Comparison of ENCODE assay signal across 12 cellular contexts in genomic region chr13:74246398-74246975, GRCh38.
DNase-seq lines count a peak whose midpoint lies in the region; ATAC-seq and TF ChIP-seq lines count a peak whose summit lies in the region.
"Had no signal": no experiment of that assay in that cellular context is flagged by ENCODE, and none has a peak within 500 bp of the region (broad histone marks: within the 10 kb centered on the region; RNA-seq: fewer than 3 reads in every experiment).

No MANE protein-coding gene starts in this region.

- TF ChIP-seq EP300 in SK-N-SH (IDR thresholded peaks at IDR 0.05; ENCODE audit: borderline replicate concordance in 1 of 2, low read depth in 1 of 2, low read length in 1 of 2), result no peak

- no peaks in the 10 kb centered on the region for H3K9me3 ChIP-seq in adipocyte (ENCODE audit: control insufficient read depth, low read length)
- no peaks in the 10 kb centered on the region for H3K9me3 ChIP-seq in SK-N-SH
- H3K9me3 ChIP-seq: body of pancreas had no signal

- DNase-seq in NCI-H82 (lab: John Stamatoyannopoulos, UW) (peak; percentile 32), NCI-H82 treated with DMSO at 0.1 percent for 48 hours (lab: John Stamatoyannopoulos, UW; ENCODE audit: unreplicated experiment) (no peak), adipocyte (ENCODE audit: low read depth) (no peak), medulla oblongata (ENCODE audit: extremely low spot score) (peak; percentile 11), DMS79 treated with DMSO at 0.1 percent for 48 hours (lab: John Stamatoyannopoulos, UW) (no peak), SK-N-SH (no peak)
- DNase-seq in stimulated activated effector memory CD8-positive, alpha-beta T cell treated with anti-CD3 and anti-CD28 coated beads, Interleukin-12 subunit alpha, Interleukin-12 subunit beta, amount 100 ng/mL, for 72 hours (ENCODE audit: low spot score in 2 of 2), result no peak
- DNase-seq in activated T-helper 1 cell treated with anti-CD3 and anti-CD28 coated beads, Interleukin-12 subunit alpha, Interleukin-12 subunit beta, Interleukin-2, Interleukin-4 antibody, amounts not matched to agents 30 ng/mL and 10 ng/mL and 1 ng/mL, durations not matched to agents 14 hours and 24 hours and 36 hours (ENCODE audit: low spot score), result no peak
- DNase-seq: body of pancreas, Karpas-422, NCI-H748 treated with DMSO at 0.1 percent for 48 hours had no signal

- H3K9ac ChIP-seq in adipocyte (ENCODE audit: low read length) (no peak overlapping the region), SK-N-SH (no peak overlapping the region)

- H4K20me1 ChIP-seq in SK-N-SH (ENCODE audit: insufficient read depth), result no peaks in the 10 kb centered on the region

- H3K9me3 Mint-ChIP-seq in stimulated activated effector memory CD8-positive, alpha-beta T cell treated with anti-CD3 and anti-CD28 coated beads, Interleukin-12 subunit alpha, Interleukin-12 subunit beta, amount 100 ng/mL, for 72 hours, result peaks cover 3% of the 10 kb centered on the region
- peaks cover 30% of the 10 kb centered on the region for H3K9me3 Mint-ChIP-seq in activated T-helper 1 cell treated with anti-CD3 and anti-CD28 coated beads, Interleukin-12 subunit alpha, Interleukin-12 subunit beta, Interleukin-2, Interleukin-4 antibody, amounts not matched to agents 30 ng/mL and 10 ng/mL and 1 ng/mL, durations not matched to agents 14 hours and 24 hours and 36 hours

- intact Hi-C loops in activated T-helper 1 cell treated with anti-CD3 and anti-CD28 coated beads, Interleukin-12 subunit alpha, Interleukin-12 subunit beta, Interleukin-2, Interleukin-4 antibody, amounts not matched to agents 30 ng/mL and 10 ng/mL and 1 ng/mL, durations not matched to agents 14 hours and 24 hours and 36 hours (cut with micrococcal nuclease), result no loop called here

- ATAC-seq in stimulated activated effector memory CD8-positive, alpha-beta T cell treated with anti-CD3 and anti-CD28 coated beads, Interleukin-12 subunit alpha, Interleukin-12 subunit beta, amount 100 ng/mL, for 72 hours, result no peak
- ATAC-seq: body of pancreas had no signal

- H3K9me2 ChIP-seq in SK-N-SH, result no peaks in the 10 kb centered on the region

- no peaks in the 10 kb centered on the region for H3K36me3 Mint-ChIP-seq in stimulated activated effector memory CD8-positive, alpha-beta T cell treated with anti-CD3 and anti-CD28 coated beads, Interleukin-12 subunit alpha, Interleukin-12 subunit beta, amount 100 ng/mL, for 72 hours
- peaks cover 12% of the 10 kb centered on the region for H3K36me3 Mint-ChIP-seq in activated T-helper 1 cell treated with anti-CD3 and anti-CD28 coated beads, Interleukin-12 subunit alpha, Interleukin-12 subunit beta, Interleukin-2, Interleukin-4 antibody, amounts not matched to agents 30 ng/mL and 10 ng/mL and 1 ng/mL, durations not matched to agents 14 hours and 24 hours and 36 hours (ENCODE audit: low read depth)

- TF ChIP-seq CTCF in SK-N-SH (IDR thresholded peaks at IDR 0.05), result no peak

- H3K4me3 Mint-ChIP-seq in stimulated activated effector memory CD8-positive, alpha-beta T cell treated with anti-CD3 and anti-CD28 coated beads, Interleukin-12 subunit alpha, Interleukin-12 subunit beta, amount 100 ng/mL, for 72 hours, result peak overlapping the region; percentile 21
- H3K4me3 Mint-ChIP-seq in activated T-helper 1 cell treated with anti-CD3 and anti-CD28 coated beads, Interleukin-12 subunit alpha, Interleukin-12 subunit beta, Interleukin-2, Interleukin-4 antibody, amounts not matched to agents 30 ng/mL and 10 ng/mL and 1 ng/mL, durations not matched to agents 14 hours and 24 hours and 36 hours, result no peak overlapping the region
- H3K4me3 Mint-ChIP-seq: neural crest cell had no signal

- H2AFZ ChIP-seq in SK-N-SH (ENCODE audit: low read depth), result no peak overlapping the region

- no peak for TF ChIP-seq RAD21 in SK-N-SH (IDR thresholded peaks at IDR 0.05; ENCODE audit: low read length)

- POLR2A ChIA-PET in SK-N-SH (lab: Yijun Ruan, JAX), result no interaction called here

- H3K4me3 ChIP-seq in adipocyte (ENCODE audit: low read length) (peak overlapping the region; percentile 30), SK-N-SH (ENCODE audit: low read depth in 2 of 2, low read length in 1 of 2) (no peak overlapping the region)
- H3K4me3 ChIP-seq: body of pancreas had no signal

- peaks cover 19% of the 10 kb centered on the region for H3F3A ChIP-seq in SK-N-SH (replicated peaks; ENCODE audit: insufficient read depth)

- CTCF ChIA-PET in SK-N-SH (lab: Yijun Ruan, JAX), result interaction anchor here (0.6 kb wide), 1 partner anchor 16 kb away, joined by 3 read pairs; no protein-coding TSS in a partner anchor

- H3K4me1 ChIP-seq in adipocyte (ENCODE audit: control insufficient read depth, insufficient read depth, low read length), result peaks cover 20% of the 10 kb centered on the region
- peaks cover 2 to 16% of the 10 kb centered on the region in 2 experiments; a peak in 3 of 4 replicates for H3K4me1 ChIP-seq in SK-N-SH (ENCODE audit: control insufficient read depth in 1 of 2, insufficient read depth in 2 of 2, low read depth in 1 of 2, low read length in 1 of 2)
- H3K4me1 ChIP-seq: body of pancreas had no signal

- H3K4me1 Mint-ChIP-seq in stimulated activated effector memory CD8-positive, alpha-beta T cell treated with anti-CD3 and anti-CD28 coated beads, Interleukin-12 subunit alpha, Interleukin-12 subunit beta, amount 100 ng/mL, for 72 hours, result peaks cover 69% of the 10 kb centered on the region
- peaks cover 32% of the 10 kb centered on the region for H3K4me1 Mint-ChIP-seq in activated T-helper 1 cell treated with anti-CD3 and anti-CD28 coated beads, Interleukin-12 subunit alpha, Interleukin-12 subunit beta, Interleukin-2, Interleukin-4 antibody, amounts not matched to agents 30 ng/mL and 10 ng/mL and 1 ng/mL, durations not matched to agents 14 hours and 24 hours and 36 hours (ENCODE audit: low read depth)
- H3K4me1 Mint-ChIP-seq: neural crest cell had no signal

- H3K36me3 ChIP-seq in adipocyte (ENCODE audit: control insufficient read depth, insufficient read depth, low read length, severe bottlenecking), result no peaks in the 10 kb centered on the region
- no peaks in the 10 kb centered on the region for H3K36me3 ChIP-seq in SK-N-SH (replicated peaks in 1 of 2; ENCODE audit: control insufficient read depth in 1 of 2, insufficient read depth in 2 of 2, low read length in 1 of 2)

- H3K4me2 ChIP-seq in SK-N-SH, result no peak overlapping the region

- WGBS in SK-N-SH (ENCODE audit: low lambda C conversion rate), result 76% methylated on average over 9 of the region's 9 CpGs

- no peak overlapping the region for H3K27ac Mint-ChIP-seq in stimulated activated effector memory CD8-positive, alpha-beta T cell treated with anti-CD3 and anti-CD28 coated beads, Interleukin-12 subunit alpha, Interleukin-12 subunit beta, amount 100 ng/mL, for 72 hours
- no peak overlapping the region for H3K27ac Mint-ChIP-seq in activated T-helper 1 cell treated with anti-CD3 and anti-CD28 coated beads, Interleukin-12 subunit alpha, Interleukin-12 subunit beta, Interleukin-2, Interleukin-4 antibody, amounts not matched to agents 30 ng/mL and 10 ng/mL and 1 ng/mL, durations not matched to agents 14 hours and 24 hours and 36 hours

- H3K27me3 ChIP-seq in adipocyte (replicated peaks; ENCODE audit: control insufficient read depth, insufficient read depth, low read length) (no peaks in the 10 kb centered on the region), SK-N-SH (ENCODE audit: insufficient read depth) (no peaks in the 10 kb centered on the region)
- H3K27me3 ChIP-seq: body of pancreas had no signal

- no peaks in the 10 kb centered on the region for H3K79me2 ChIP-seq in SK-N-SH (ENCODE audit: insufficient read depth)

- H3K27me3 Mint-ChIP-seq in activated T-helper 1 cell treated with anti-CD3 and anti-CD28 coated beads, Interleukin-12 subunit alpha, Interleukin-12 subunit beta, Interleukin-2, Interleukin-4 antibody, amounts not matched to agents 30 ng/mL and 10 ng/mL and 1 ng/mL, durations not matched to agents 14 hours and 24 hours and 36 hours (ENCODE audit: insufficient read depth), result peaks cover 2% of the 10 kb centered on the region

- no peak overlapping the region for H3K27ac ChIP-seq in SK-N-SH (ENCODE audit: low read depth in 2 of 2, low read length in 1 of 2)
- H3K27ac ChIP-seq: body of pancreas had no signal

TF ChIP-seq in SK-N-SH, 30 proteins besides CTCF, POLR2A, EP300 and RAD21:
- TF ChIP-seq, protein P1, sequence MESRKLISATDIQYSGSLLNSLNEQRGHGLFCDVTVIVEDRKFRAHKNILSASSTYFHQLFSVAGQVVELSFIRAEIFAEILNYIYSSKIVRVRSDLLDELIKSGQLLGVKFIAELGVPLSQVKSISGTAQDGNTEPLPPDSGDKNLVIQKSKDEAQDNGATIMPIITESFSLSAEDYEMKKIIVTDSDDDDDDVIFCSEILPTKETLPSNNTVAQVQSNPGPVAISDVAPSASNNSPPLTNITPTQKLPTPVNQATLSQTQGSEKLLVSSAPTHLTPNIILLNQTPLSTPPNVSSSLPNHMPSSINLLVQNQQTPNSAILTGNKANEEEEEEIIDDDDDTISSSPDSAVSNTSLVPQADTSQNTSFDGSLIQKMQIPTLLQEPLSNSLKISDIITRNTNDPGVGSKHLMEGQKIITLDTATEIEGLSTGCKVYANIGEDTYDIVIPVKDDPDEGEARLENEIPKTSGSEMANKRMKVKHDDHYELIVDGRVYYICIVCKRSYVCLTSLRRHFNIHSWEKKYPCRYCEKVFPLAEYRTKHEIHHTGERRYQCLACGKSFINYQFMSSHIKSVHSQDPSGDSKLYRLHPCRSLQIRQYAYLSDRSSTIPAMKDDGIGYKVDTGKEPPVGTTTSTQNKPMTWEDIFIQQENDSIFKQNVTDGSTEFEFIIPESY (IDR thresholded peaks at IDR 0.05; ENCODE audit: borderline replicate concordance, low read depth), result no peak
- TF ChIP-seq MXI1 (IDR thresholded peaks at IDR 0.05; ENCODE audit: low read depth, low read length), result no peak
- TF ChIP-seq JUND (IDR thresholded peaks at IDR 0.05), result no peak

Comparison
In these comparisons a context has a peak if more than half of its experiments do, and no peak if none do; other contexts are left out.
1. DNase-seq: peak in NCI-H82 (single experiment) and medulla oblongata (single experiment); none in NCI-H82 treated with DMSO at 0.1 percent for 48 hours (single experiment), adipocyte (single experiment), stimulated activated effector memory CD8-positive, alpha-beta T cell treated with anti-CD3 and anti-CD28 coated beads, Interleukin-12 subunit alpha, Interleukin-12 subunit beta, amount 100 ng/mL, for 72 hours (0 of 2), DMS79 treated with DMSO at 0.1 percent for 48 hours (single experiment), SK-N-SH (single experiment) and activated T-helper 1 cell treated with anti-CD3 and anti-CD28 coated beads, Interleukin-12 subunit alpha, Interleukin-12 subunit beta, Interleukin-2, Interleukin-4 antibody, amounts not matched to agents 30 ng/mL and 10 ng/mL and 1 ng/mL, durations not matched to agents 14 hours and 24 hours and 36 hours (single experiment).